ENCODE assay signal across 16 cellular contexts in the genomic region with DNA sequence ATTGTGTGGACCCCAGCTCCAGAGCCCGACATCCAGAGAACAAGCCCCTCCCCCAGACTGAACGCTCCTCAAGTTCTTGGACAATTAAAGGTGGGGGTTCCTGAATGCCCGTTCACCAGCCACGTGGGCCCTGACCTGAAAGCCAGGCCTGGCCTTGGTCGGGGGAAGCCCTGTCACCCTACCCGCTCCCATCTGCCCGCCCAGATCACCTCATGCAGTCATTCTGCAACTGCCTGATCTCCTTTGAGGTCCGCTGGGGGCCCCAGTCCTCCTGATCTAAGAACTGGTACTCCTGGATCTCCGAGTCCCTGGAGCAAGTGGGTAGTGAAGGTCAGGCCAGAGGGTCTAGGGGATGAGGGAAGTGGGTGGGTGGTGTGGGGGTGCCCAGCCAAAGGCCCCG.
"Had no signal": no experiment of that assay in that cellular context is flagged by ENCODE, and none has a peak within 500 bp of the region (broad histone marks: within the 10 kb centered on the region; RNA-seq: fewer than 3 reads in every experiment).

No MANE protein-coding gene starts in this region.

- ATAC-seq: gastrocnemius medialis; heart left ventricle; left lung; mucosa of descending colon; naive thymus-derived CD8-positive, alpha-beta T cell; T-cell had no signal

- H3K27me3 ChIP-seq: dorsolateral prefrontal cortex, gastrocnemius medialis, heart left ventricle, left lung, transverse colon had no signal

- H3K36me3 ChIP-seq: gastrocnemius medialis, heart left ventricle, left lung, transverse colon had no signal

- H3K9me3 ChIP-seq: gastrocnemius medialis, heart left ventricle, left lung, mucosa of descending colon, transverse colon had no signal

- H3K27ac ChIP-seq: dorsolateral prefrontal cortex, gastrocnemius medialis, heart left ventricle, left lung, transverse colon had no signal

- H3K4me1 ChIP-seq: gastrocnemius medialis, heart left ventricle, left lung, transverse colon had no signal

- H3K4me3 ChIP-seq: dorsolateral prefrontal cortex, gastrocnemius medialis, heart left ventricle, left lung, mucosa of descending colon, transverse colon had no signal

- DNase-seq: activated CD4-positive, alpha-beta T cell treated with anti-CD3 and anti-CD28 coated beads, Interleukin-2, amount 50 U/mL, for 4 hours; activated CD4-positive, CD25-positive, alpha-beta regulatory T cell treated with anti-CD3 and anti-CD28 coated beads, Interleukin-2, amount 50 U/mL, for 72 hours; activated naive CD4-positive, alpha-beta T cell treated with anti-CD3 and anti-CD28 coated beads, Interleukin-2, amount 10 ng/mL, durations not matched to agents 7 days and 5 days; dorsolateral prefrontal cortex; erythroblast; gastrocnemius medialis; heart left ventricle; left lung; mucosa of descending colon; naive thymus-derived CD8-positive, alpha-beta T cell; posterior cingulate gyrus; stimulated activated CD4-positive, alpha-beta T cell treated with anti-CD3 and anti-CD28 coated beads, Interleukin-2, amount 100 ng/mL, for 48 hours; stimulated activated naive CD4-positive, alpha-beta T cell treated with Interleukin-2 at 50 U/mL for 16 hours; T-cell; T-helper 9 cell; transverse colon had no signal
